In the genomic region with DNA sequence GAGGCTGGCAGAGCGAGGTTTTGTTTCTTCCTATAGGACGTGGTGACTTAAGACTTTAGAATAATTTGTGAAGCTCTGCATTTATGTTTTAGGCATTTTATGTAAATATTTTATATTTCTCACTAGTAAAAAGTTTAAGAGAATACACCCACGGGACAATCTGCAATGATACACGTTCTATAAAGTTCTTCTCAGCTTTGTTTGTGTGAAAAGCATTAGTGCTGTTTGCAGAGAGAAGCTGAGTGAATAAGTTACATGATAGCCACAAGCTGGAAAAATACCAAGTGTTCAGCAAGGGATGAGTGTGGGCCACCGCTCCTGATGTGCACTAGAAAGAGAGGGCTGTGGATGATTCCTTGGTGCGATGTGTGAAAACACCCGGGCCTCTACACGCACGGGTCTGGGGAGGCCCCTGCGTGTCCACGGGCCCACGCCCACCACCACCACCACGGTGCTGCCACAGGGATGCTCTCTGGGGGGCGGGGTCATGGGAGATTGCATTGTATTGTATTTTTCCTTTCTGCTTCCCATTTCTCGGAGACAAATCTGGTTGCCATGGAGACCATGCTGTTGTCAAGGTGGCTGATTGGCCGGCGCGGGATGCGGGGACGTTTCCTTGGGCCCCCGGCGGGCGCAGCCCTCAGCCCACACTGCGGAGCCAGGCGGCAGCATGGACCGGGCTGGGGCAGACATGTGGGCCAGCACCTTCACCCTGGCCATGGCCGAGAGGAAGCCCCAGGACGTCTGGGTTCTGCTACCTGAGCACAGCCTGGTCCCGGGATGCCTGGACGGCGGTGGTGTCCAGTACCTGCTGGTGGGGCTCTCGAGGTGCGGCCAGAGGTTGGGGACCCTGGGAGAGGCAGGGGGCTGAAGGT, we compare ENCODE assay signal across 1 cellular context.
TF ChIP-seq lines count a peak whose summit lies in the region.

A gene (plus strand): TSS at position 643 of the 875 bp plus-strand sequence. CDS start 28 bp downstream, at position 671.

TF ChIP-seq in K562, 482 proteins besides CTCF, POLR2A, EP300 and RAD21 (continued from another document):
- TF ChIP-seq, protein P1, sequence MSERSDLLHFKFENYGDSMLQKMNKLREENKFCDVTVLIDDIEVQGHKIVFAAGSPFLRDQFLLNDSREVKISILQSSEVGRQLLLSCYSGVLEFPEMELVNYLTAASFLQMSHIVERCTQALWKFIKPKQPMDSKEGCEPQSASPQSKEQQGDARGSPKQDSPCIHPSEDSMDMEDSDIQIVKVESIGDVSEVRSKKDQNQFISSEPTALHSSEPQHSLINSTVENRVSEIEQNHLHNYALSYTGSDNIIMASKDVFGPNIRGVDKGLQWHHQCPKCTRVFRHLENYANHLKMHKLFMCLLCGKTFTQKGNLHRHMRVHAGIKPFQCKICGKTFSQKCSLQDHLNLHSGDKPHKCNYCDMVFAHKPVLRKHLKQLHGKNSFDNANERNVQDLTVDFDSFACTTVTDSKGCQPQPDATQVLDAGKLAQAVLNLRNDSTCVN (CRISPR knock-in tag; IDR thresholded peaks at IDR 0.05) = no peak
- TF ChIP-seq ZNF766 (CRISPR knock-in tag; conservative IDR thresholded peaks at IDR 0.05) = no peak
